Comparison of ENCODE assay signal across 13 cellular contexts in genomic region chr3:141442421-141442820, GRCh38. TPM values are rescaled to one million over a fixed set of nuclear protein-coding genes. Genes with fewer than 3 reads are reported as not detected.
A peak's percentile ranks its signal among the peaks of the same experiment; 100 is the strongest.
DNase-seq lines count a peak whose midpoint lies in the region; ATAC-seq and TF ChIP-seq lines count a peak whose summit lies in the region.
"Had no signal": no experiment of that assay in that cellular context is flagged by ENCODE, and none has a peak within 500 bp of the region (broad histone marks: within the 10 kb centered on the region; RNA-seq: fewer than 3 reads in every experiment).

No MANE protein-coding gene starts in this region.

- H3K23ac ChIP-seq in IMR-90 (ENCODE audit: low read depth, low read length), result peak overlapping the region; percentile 88

- TF ChIP-seq RAD21 in IMR-90 (IDR thresholded peaks at IDR 0.05; ENCODE audit: low read length), result no peak

- H3K9ac ChIP-seq in IMR-90 (ENCODE audit: low read depth, low read length), result peak overlapping the region; percentile 63

- TF ChIP-seq POLR2A in IMR-90 (IDR thresholded peaks at IDR 0.05; ENCODE audit: low read depth, low read length) (no peak), spleen (IDR thresholded peaks at IDR 0.05) (no peak)

- H3K27ac ChIP-seq in IMR-90 (ENCODE audit: insufficient read depth, low read length) (peak overlapping the region; percentile 97), caudate nucleus (ENCODE audit: low read depth, low read length) (peak overlapping the region; percentile 12), hepatocyte (peak overlapping the region; percentile 48), spleen (peak overlapping the region in 7 of 8 donors; percentile 11 to 74 (median 43))
- H3K27ac ChIP-seq: neutrophil had no signal

- peak overlapping the region; percentile 100 for H3K18ac ChIP-seq in IMR-90 (ENCODE audit: low read depth, low read length)

- peak overlapping the region; percentile 97 for H3K4ac ChIP-seq in IMR-90 (ENCODE audit: low read depth, low read length)

- no TSS peak for BruUV-seq in IMR-90 (replicated peaks; lab: Mats Ljungman, UMichigan)

- CTCF ChIA-PET in IMR-90 (lab: Yijun Ruan, JAX), result interaction anchor here (0.6 to 1.6 kb wide), 14 partner anchors 10 to 181 kb away, joined by 3 to 9 read pairs (median 4); partner anchors contain the start of gene ZBTB38

- peak overlapping the region; percentile 88 to 94 for H4K8ac ChIP-seq in IMR-90 (ENCODE audit: low read depth in 2 of 2, low read length in 2 of 2)

- WGBS in IMR-90 (ENCODE audit: extremely low coverage in 2 of 2, insufficient read length in 1 of 2), 2 experiments, result 70% methylated on average over 5 of the region's 12 CpGs; no CpG with 5 or more reads in 1 of the 2 experiments
- WGBS in hepatocyte (ENCODE audit: low lambda C conversion rate, missing lambda C conversion rate), result 71% methylated on average over 12 of the region's 12 CpGs
- WGBS in spleen, 5 donors, result 82 to 94% (median 85%) methylated on average over 12 of the region's 12 CpGs

- H2AFZ ChIP-seq in IMR-90 (replicated peaks; ENCODE audit: low read length, poor library complexity) (no peak overlapping the region), hepatocyte (no peak overlapping the region)

- in situ Hi-C loops in IMR-90 (cut with MboI; ENCODE audit: low sequenced_read_pairs), result loop anchor here (5.0 kb wide), 1 partner anchor 130 kb away; no protein-coding TSS in a partner anchor

- peak overlapping the region; percentile 49 for H2AK9ac ChIP-seq in IMR-90 (replicated peaks; ENCODE audit: low read depth, low read length, poor library complexity)

- peak overlapping the region; percentile 88 for H3K14ac ChIP-seq in IMR-90 (replicated peaks; ENCODE audit: low read depth, low read length)

- no peaks in the 10 kb centered on the region; the same call in 1 of the 2 replicates for H4K20me1 ChIP-seq in IMR-90 (ENCODE audit: insufficient read depth, low read length)
- no peaks in the 10 kb centered on the region for H4K20me1 ChIP-seq in hepatocyte (ENCODE audit: insufficient read depth, poor library complexity, severe bottlenecking)

- H2BK120ac ChIP-seq in IMR-90 (ENCODE audit: low read depth, low read length), result peak overlapping the region; percentile 94

- peak overlapping the region; percentile 95 for H4K91ac ChIP-seq in IMR-90 (ENCODE audit: insufficient read depth, low read depth, low read length)

- POLR2A ChIA-PET in IMR-90 (lab: Charles Lee; ENCODE audit: unreplicated experiment), result interaction anchor here (0.6 kb wide), 1 partner anchor 13 kb away, joined by 3 read pairs; no protein-coding TSS in a partner anchor

- H2BK20ac ChIP-seq in IMR-90 (ENCODE audit: low read depth, low read length), result peak overlapping the region; percentile 91

- H3K36me3 ChIP-seq in IMR-90 (ENCODE audit: control insufficient read depth, insufficient read depth, low read length), result peaks cover 45% of the 10 kb centered on the region
- H3K36me3 ChIP-seq in hepatocyte (replicated peaks; ENCODE audit: insufficient read depth, low read depth), result no peaks in the 10 kb centered on the region
- H3K36me3 ChIP-seq in spleen, result peaks cover 0 to 71% (median 40%) of the 10 kb centered on the region in 6 donors

- peak overlapping the region; percentile 79; the same call in 1 of the 2 replicates for H3K56ac ChIP-seq in IMR-90 (ENCODE audit: extremely low read depth, insufficient read depth, low read length)

- peak overlapping the region; percentile 81 for H2AK5ac ChIP-seq in IMR-90 (ENCODE audit: low read depth, low read length)

- H2BK15ac ChIP-seq in IMR-90 (ENCODE audit: low read depth, low read length), result peak overlapping the region; percentile 96; the same call in 2 of the 3 replicates

- H3K27me3 ChIP-seq in IMR-90 (ENCODE audit: control insufficient read depth, insufficient read depth, low read length) (no peaks in the 10 kb centered on the region), hepatocyte (no peaks in the 10 kb centered on the region), spleen (replicated peaks in 1 of 7) (no peaks in the 10 kb centered on the region)
- H3K27me3 ChIP-seq: neutrophil had no signal

- ATAC-seq in IMR-90 (ENCODE audit: low read depth) (no peak; the same call in 1 of the 2 replicates), GM19023 (IDR thresholded peaks at IDR 0.05; ENCODE audit: unreplicated experiment) (no peak)
- ATAC-seq: K562 had no signal

- H2BK5ac ChIP-seq in IMR-90 (ENCODE audit: low read depth, low read length, poor library complexity, severe bottlenecking), result peak overlapping the region; percentile 99

- peaks cover 12% of the 10 kb centered on the region for H3K9me1 ChIP-seq in IMR-90 (ENCODE audit: insufficient read depth, low read length)

- peak overlapping the region; percentile 59 for H3K4me2 ChIP-seq in IMR-90 (ENCODE audit: low read depth, low read length)
- no peak overlapping the region for H3K4me2 ChIP-seq in hepatocyte

- no peak overlapping the region for H3K4me3 ChIP-seq in IMR-90 (ENCODE audit: insufficient read depth, low read depth, low read length)
- no peak overlapping the region for H3K4me3 ChIP-seq in hepatocyte
- no peak overlapping the region for H3K4me3 ChIP-seq in spleen
- H3K4me3 ChIP-seq: K562 had no signal

- H3K9me2 ChIP-seq in hepatocyte (replicated peaks; ENCODE audit: insufficient read depth), result no peaks in the 10 kb centered on the region

- dilution Hi-C loops in IMR-90 (cut with HindIII; ENCODE audit: low sequenced_read_pairs, unreplicated experiment), result no loop called here

- H3K4me1 ChIP-seq in IMR-90 (ENCODE audit: control insufficient read depth, insufficient read depth, low read length), result peaks cover 33% of the 10 kb centered on the region
- H3K4me1 ChIP-seq in hepatocyte (ENCODE audit: insufficient read depth), result peaks cover 12% of the 10 kb centered on the region
- peaks cover 3 to 38% (median 24%) of the 10 kb centered on the region in 6 donors for H3K4me1 ChIP-seq in spleen

- peaks cover 39% of the 10 kb centered on the region for H3K79me2 ChIP-seq in hepatocyte

- peaks cover 50 to 87% of the 10 kb centered on the region in 2 experiments for H3K79me1 ChIP-seq in IMR-90 (ENCODE audit: low read depth in 1 of 2, low read length in 2 of 2)

- no peak for DNase-seq in IMR-90
- no peak for DNase-seq in caudate nucleus (lab: John Stamatoyannopoulos, UW)
- no peak for DNase-seq in hepatocyte (ENCODE audit: low spot score)
- no peak for DNase-seq in spleen
- no peak for DNase-seq in activated CD4-positive, alpha-beta T cell treated with anti-CD3 and anti-CD28 coated beads for 1 hour
- no peak for DNase-seq in hepatic stellate cell (ENCODE audit: low spot score)
- DNase-seq in Kasumi-1 (lab: John Stamatoyannopoulos, UW), result no peak
- DNase-seq: activated CD4-positive, alpha-beta T cell treated with anti-CD3 and anti-CD28 coated beads for 4 hours; activated effector memory CD4-positive, alpha-beta T cell treated with Interleukin-2 at 50 U/mL for 16 hours; NCI-H1694 treated with DMSO at 0.1 percent for 48 hours had no signal

- TF ChIP-seq CTCF in IMR-90 (conservative IDR thresholded peaks at IDR 0.05; ENCODE audit: low read depth, low read length), result no peak
- no peak for TF ChIP-seq CTCF in hepatocyte (IDR thresholded peaks at IDR 0.05; ENCODE audit: poor library complexity)
- no peak for TF ChIP-seq CTCF in spleen (IDR thresholded peaks at IDR 0.05 in 8 of 11, conservative IDR thresholded peaks at IDR 0.05 in 3 of 11)

- intact Hi-C loops in IMR-90 (cut with micrococcal nuclease), result loop anchor here (2.0 kb wide), 1 partner anchor 36 kb away; no protein-coding TSS in a partner anchor
- intact Hi-C loops in spleen (cut with DNase I; ENCODE audit: low total_unique reads), result no loop called here

- H4K5ac ChIP-seq in IMR-90 (ENCODE audit: low read depth, low read length), result peak overlapping the region; percentile 99

- H3K9me3 ChIP-seq in IMR-90 (ENCODE audit: control insufficient read depth, insufficient read depth, low read length) (no peaks in the 10 kb centered on the region), hepatocyte (ENCODE audit: low read depth) (no peaks in the 10 kb centered on the region), spleen (no peaks in the 10 kb centered on the region)
- H3K9me3 ChIP-seq: neutrophil had no signal

TF ChIP-seq in IMR-90, 13 proteins besides CTCF, POLR2A, EP300 and RAD21:
- no peak for TF ChIP-seq RFX5 (IDR thresholded peaks at IDR 0.05; ENCODE audit: low read depth, low read length)
- TF ChIP-seq MAZ (IDR thresholded peaks at IDR 0.05; ENCODE audit: borderline replicate concordance, low read depth, low read length), result no peak
- no peak for TF ChIP-seq BHLHE40 (IDR thresholded peaks at IDR 0.05; ENCODE audit: low read depth, low read length)
- no peak for TF ChIP-seq RCOR1 (IDR thresholded peaks at IDR 0.05; ENCODE audit: insufficient replicate concordance, low read length)

RNA-seq across cellular contexts. Expression of gene RASA2, which starts 44.4 kb away (rescaled TPM):
- total RNA-seq in IMR-90 (2012; rRNA removed) (14.0 and 22.5 TPM in 2 replicates), hepatocyte (12.6 and 13.2 TPM in 2 replicates), spleen (10 to 100 TPM; 37.5 to 90.6 (median 52.8) TPM)
- polyA plus RNA-seq in IMR-90 (2012; rRNA removed) (4.4 and 6.1 TPM in 2 replicates), hepatocyte (6.2 TPM in 2 replicates), spleen (10 to 100 TPM in 2 of 3 donors, 1 to 10 TPM in 1; 9.4 to 11.5 (median 10.8) TPM)
- 0.53 and 0.65 TPM in 2 replicates for polyA plus RNA-seq in IMR-90 (2012; cell fraction: cytosol; rRNA removed)
- 2.9 and 24.7 TPM in 2 replicates for polyA plus RNA-seq in IMR-90 (2012; cell fraction: nucleus; rRNA removed; ENCODE audit: low replicate concordance)

Comparison
In these comparisons a context has a peak if more than half of its experiments do, and no peak if none do; other contexts are left out.
1. H3K27ac ChIP-seq: peak in every context shown above with its lines; median percentile 97 in IMR-90; 48 in hepatocyte; 43 in spleen; 12 in caudate nucleus.